Comparison of ENCODE assay signal across 30 cellular contexts in genomic region chr21:42016364-42016985, GRCh38. TPM values are rescaled to one million over a fixed set of nuclear protein-coding genes. Genes with fewer than 3 reads are reported as not detected.
"Had no signal": no experiment of that assay in that cellular context is flagged by ENCODE, and none has a peak within 500 bp of the region (broad histone marks: within the 10 kb centered on the region; RNA-seq: fewer than 3 reads in every experiment).

No MANE protein-coding gene starts in this region.

- H3K27ac ChIP-seq: body of pancreas, cardiac muscle cell, hepatocyte, left ventricle myocardium inferior, neutrophil, pancreas, psoas muscle, stomach, transverse colon had no signal

- H3K4me3 ChIP-seq: body of pancreas, cardiac muscle cell, hepatocyte, left ventricle myocardium inferior, pancreas, psoas muscle, stomach, transverse colon had no signal

- H3K36me3 ChIP-seq: cardiac muscle cell, left ventricle myocardium inferior, neutrophil, pancreas, stomach, transverse colon had no signal

- H3K9me3 ChIP-seq: body of pancreas, left ventricle myocardium inferior, neutrophil, pancreas, psoas muscle, stomach, transverse colon had no signal

- H3K4me1 ChIP-seq: psoas muscle, stomach had no signal

- H3K27me3 ChIP-seq: body of pancreas, hepatocyte, pancreas, transverse colon had no signal

- ATAC-seq: body of pancreas; natural killer cell; pancreas; psoas muscle; right cardiac atrium; stimulated activated memory B cell treated with anti-CD40 and anti-IgM and Interleukin-4, amounts not matched to agents 10 μg/mL and 1 μg/mL and 100 μg/mL, for 72 hours; WTC11 had no signal

- DNase-seq: activated CD8-positive, alpha-beta memory T cell treated with anti-CD3 and anti-CD28 coated beads, Interleukin-2, amount 50 U/mL, for 48 hours; activated effector memory CD4-positive, alpha-beta T cell treated with Interleukin-2 at 50 U/mL for 16 hours; activated naive CD4-positive, alpha-beta T cell treated with anti-CD3 and anti-CD28 coated beads for 36 hours; activated naive CD8-positive, alpha-beta T cell treated with anti-CD3 and anti-CD28 coated beads, Interleukin-2, amount 10 ng/mL, durations not matched to agents 7 days and 5 days; activated T-cell treated with anti-CD3 and anti-CD28 coated beads, Interleukin-2, amount 50 U/mL, for 48 hours; body of pancreas; cortex of kidney; erythroblast; foreskin melanocyte; immature natural killer cell; left ventricle myocardium inferior; natural killer cell; pancreas; psoas muscle; right cardiac atrium; small intestine; stimulated activated CD4-positive, alpha-beta T cell treated with anti-CD3 and anti-CD28 coated beads, Interleukin-15, amount 100 ng/mL, for 24 hours; stomach; T1000; transverse colon had no signal

RNA-seq across cellular contexts. Expression of gene UMODL1, which starts 54.6 kb away (rescaled TPM):
- total RNA-seq: activated CD8-positive, alpha-beta memory T cell treated with anti-CD3 and anti-CD28 coated beads for 36 hours; activated naive CD4-positive, alpha-beta T cell treated with anti-CD3 and anti-CD28 coated beads for 36 hours; body of pancreas; cardiac muscle cell; fibroblast of lung; lung microvascular endothelial cell; mesothelial cell of epicardium; psoas muscle; right cardiac atrium; temporal lobe; WTC11 had no signal
